ENCODE assay signal across 11 cellular contexts in genomic region chr7:68246189-68246633, GRCh38.
A peak's percentile ranks its signal among the peaks of the same experiment; 100 is the strongest.
DNase-seq lines count a peak whose midpoint lies in the region; TF ChIP-seq lines count a peak whose summit lies in the region.
"Had no signal": no experiment of that assay in that cellular context is flagged by ENCODE, and none has a peak within 500 bp of the region (broad histone marks: within the 10 kb centered on the region; RNA-seq: fewer than 3 reads in every experiment).

No MANE protein-coding gene starts in this region.

- H3K27me3 Mint-ChIP-seq in nephron progenitor cell (ENCODE audit: low read depth, poor library complexity) (peaks cover 6% of the 10 kb centered on the region), glutamatergic neuron (ENCODE audit: unreplicated experiment) (peaks cover 4% of the 10 kb centered on the region)

- DNase-seq in ELF-1 (ENCODE audit: low read depth, low spot score) (peak; percentile 97), NCI-H2107 (lab: John Stamatoyannopoulos, UW) (peak; percentile 18), adipocyte (ENCODE audit: low read depth) (peak; percentile 9), nephron progenitor cell (peak; percentile 36), NCI-H1930 (lab: John Stamatoyannopoulos, UW) (no peak), middle frontal gyrus (ENCODE audit: extremely low spot score, low spot score) (no peak), glutamatergic neuron (no peak)
- no peak for DNase-seq in activated effector memory CD4-positive, alpha-beta T cell treated with Interleukin-2 at 50 U/mL for 16 hours
- DNase-seq: KBM-7 had no signal

- H3K9me3 ChIP-seq in adipocyte (ENCODE audit: control insufficient read depth, low read length), result peaks cover 3% of the 10 kb centered on the region

- H3K27ac Mint-ChIP-seq in nephron progenitor cell, result no peak overlapping the region
- H3K27ac Mint-ChIP-seq in glutamatergic neuron (ENCODE audit: unreplicated experiment), result no peak overlapping the region
- H3K27ac Mint-ChIP-seq: activated T-helper 1 cell treated with anti-CD3 and anti-CD28 coated beads, Interleukin-12 subunit alpha, Interleukin-12 subunit beta, Interleukin-2, Interleukin-4 antibody, amounts not matched to agents 30 ng/mL and 10 ng/mL and 1 ng/mL, durations not matched to agents 14 hours and 24 hours and 36 hours had no signal

- no peaks in the 10 kb centered on the region for H3K4me1 ChIP-seq in adipocyte (ENCODE audit: control insufficient read depth, insufficient read depth, low read length)

- H3K36me3 Mint-ChIP-seq in nephron progenitor cell (ENCODE audit: low read depth) (no peaks in the 10 kb centered on the region), glutamatergic neuron (ENCODE audit: unreplicated experiment) (peaks cover 5% of the 10 kb centered on the region)
- H3K36me3 Mint-ChIP-seq: CD14-positive monocyte had no signal

- peaks cover 39% of the 10 kb centered on the region for H3K4me1 Mint-ChIP-seq in nephron progenitor cell
- H3K4me1 Mint-ChIP-seq in glutamatergic neuron (ENCODE audit: low read depth, unreplicated experiment), result peaks cover 4% of the 10 kb centered on the region
- H3K4me1 Mint-ChIP-seq: CD14-positive monocyte had no signal

- TF ChIP-seq CTCF in nephron progenitor cell (IDR thresholded peaks at IDR 0.05), result no peak
- no peak for TF ChIP-seq CTCF in glutamatergic neuron (IDR thresholded peaks at IDR 0.05; ENCODE audit: partially characterized antibody, unreplicated experiment)

- H3K4me3 Mint-ChIP-seq in nephron progenitor cell (no peak overlapping the region), glutamatergic neuron (ENCODE audit: unreplicated experiment) (no peak overlapping the region)
- H3K4me3 Mint-ChIP-seq: activated T-helper 1 cell treated with anti-CD3 and anti-CD28 coated beads, Interleukin-12 subunit alpha, Interleukin-12 subunit beta, Interleukin-2, Interleukin-4 antibody, amounts not matched to agents 30 ng/mL and 10 ng/mL and 1 ng/mL, durations not matched to agents 14 hours and 24 hours and 36 hours; CD14-positive monocyte had no signal

- no peak overlapping the region for H3K4me3 ChIP-seq in adipocyte (ENCODE audit: low read length)

- no peak overlapping the region for H3K9ac ChIP-seq in adipocyte (ENCODE audit: low read length)

- H3K9me3 Mint-ChIP-seq in nephron progenitor cell (peaks cover 20% of the 10 kb centered on the region), glutamatergic neuron (ENCODE audit: unreplicated experiment) (peaks cover 3% of the 10 kb centered on the region)

- H3K36me3 ChIP-seq in adipocyte (ENCODE audit: control insufficient read depth, insufficient read depth, low read length, severe bottlenecking), result no peaks in the 10 kb centered on the region

- H3K27me3 ChIP-seq in adipocyte (replicated peaks; ENCODE audit: control insufficient read depth, insufficient read depth, low read length), result peaks cover 3% of the 10 kb centered on the region

Comparison
In these comparisons a context has a peak if more than half of its experiments do, and no peak if none do; other contexts are left out.
1. DNase-seq: peak in ELF-1 (single experiment), NCI-H2107 (single experiment), adipocyte (single experiment) and nephron progenitor cell (single experiment); none in activated effector memory CD4-positive, alpha-beta T cell treated with Interleukin-2 at 50 U/mL for 16 hours (single experiment), NCI-H1930 (0 of 2), middle frontal gyrus (single experiment) and glutamatergic neuron (single experiment).